In genomic region chr16:87451563-87452210, GRCh38 we compare ENCODE assay signal across 15 cellular contexts. TPM values are rescaled to one million over a fixed set of nuclear protein-coding genes. Genes with fewer than 3 reads are reported as not detected.
DNase-seq lines count a peak whose midpoint lies in the region; ATAC-seq and TF ChIP-seq lines count a peak whose summit lies in the region.
"Had no signal": no experiment of that assay in that cellular context is flagged by ENCODE, and none has a peak within 500 bp of the region (broad histone marks: within the 10 kb centered on the region; RNA-seq: fewer than 3 reads in every experiment).

No MANE protein-coding gene starts in this region.

- no peaks in the 10 kb centered on the region for H3K79me2 ChIP-seq in MM.1S (ENCODE audit: low read length)

- no peaks in the 10 kb centered on the region for H3K9me3 Mint-ChIP-seq in chondrocyte (ENCODE audit: low read depth)
- H3K9me3 Mint-ChIP-seq in T-cell = no peaks in the 10 kb centered on the region

- no peak overlapping the region for H2AFZ ChIP-seq in MM.1S (ENCODE audit: low read length)

- no peak for TF ChIP-seq POLR2A in right lobe of liver (IDR thresholded peaks at IDR 0.05)
- TF ChIP-seq POLR2A in thyroid gland (IDR thresholded peaks at IDR 0.05) = no peak

- peaks cover 31% of the 10 kb centered on the region for H3K36me3 Mint-ChIP-seq in chondrocyte (ENCODE audit: low read depth)
- peaks cover 42% of the 10 kb centered on the region for H3K36me3 Mint-ChIP-seq in T-cell

- no peaks in the 10 kb centered on the region for H4K20me1 ChIP-seq in MM.1S (ENCODE audit: insufficient read depth, low read length)

- no peaks in the 10 kb centered on the region for H3F3A ChIP-seq in MM.1S (ENCODE audit: insufficient read depth, low read length)

- peak; percentile 50 for DNase-seq in activated effector memory CD4-positive, alpha-beta T cell treated with anti-CD3 and anti-CD28 coated beads, Interleukin-2, amount 50 U/mL, for 16 hours
- no peak for DNase-seq in activated effector memory CD4-positive, alpha-beta T cell treated with Interleukin-2 at 50 U/mL for 16 hours
- DNase-seq in chondrocyte (ENCODE audit: low spot score) (peak; percentile 58), right lobe of liver (no peak), thyroid gland (no peak), NCI-H526 treated with DMSO at 0.1 percent for 48 hours (lab: John Stamatoyannopoulos, UW) (no peak), T-cell (no peak), MM.1S (no peak)
- DNase-seq: C1 segment of cervical spinal cord, COR-L47, NCI-H146, NCI-H226, NCI-H526 had no signal

- POLR2A ChIA-PET in T-cell (lab: Charles Lee) = interaction anchor here in 1 of 2 donors (0.5 kb wide), 1 partner anchor 24 kb away, joined by 3 read pairs; no protein-coding TSS in a partner anchor

- TF ChIP-seq CTCF in chondrocyte (IDR thresholded peaks at IDR 0.05) (no peak), right lobe of liver (IDR thresholded peaks at IDR 0.05) (no peak), thyroid gland (IDR thresholded peaks at IDR 0.05) (no peak), MM.1S (IDR thresholded peaks at IDR 0.05; ENCODE audit: low read length) (no peak)

- no peak overlapping the region for H3K9ac ChIP-seq in MM.1S (ENCODE audit: low read length)

- H3K27ac Mint-ChIP-seq in chondrocyte (ENCODE audit: unreplicated experiment) (no peak overlapping the region), T-cell (no peak overlapping the region)

- H3K36me3 ChIP-seq in right lobe of liver (peaks cover 0 to 32% (median 16%) of the 10 kb centered on the region in 4 donors), thyroid gland (peaks cover 7 to 9% of the 10 kb centered on the region in 2 donors), MM.1S (replicated peaks; ENCODE audit: insufficient read depth, low read length) (no peaks in the 10 kb centered on the region)

- H3K4me3 ChIP-seq in right lobe of liver (no peak overlapping the region), thyroid gland (replicated peaks in 1 of 3) (no peak overlapping the region), MM.1S (ENCODE audit: low read length) (no peak overlapping the region)
- H3K4me3 ChIP-seq: SJSA1 had no signal

- no peak overlapping the region for H3K4me2 ChIP-seq in MM.1S (ENCODE audit: low read depth, low read length)

- no peak overlapping the region for H3K4me3 Mint-ChIP-seq in chondrocyte (ENCODE audit: unreplicated experiment)
- no peak overlapping the region for H3K4me3 Mint-ChIP-seq in T-cell

- intact Hi-C loops in right lobe of liver (cut with DNase I) (no loop called here), thyroid gland (cut with DNase I) (no loop called here)

- 82% methylated on average over 14 of the region's 18 CpGs for WGBS in right lobe of liver (ENCODE audit: insufficient coverage, low coverage, low lambda C conversion rate, missing lambda C conversion rate)
- WGBS in thyroid gland, 2 donors = 85 to 86% methylated on average over 18 of the region's 18 CpGs

- H3K27me3 Mint-ChIP-seq in chondrocyte (ENCODE audit: low read depth) (no peaks in the 10 kb centered on the region), T-cell (no peaks in the 10 kb centered on the region)

- H3K27me3 ChIP-seq in right lobe of liver (no peaks in the 10 kb centered on the region), thyroid gland (no peaks in the 10 kb centered on the region), MM.1S (replicated peaks; ENCODE audit: insufficient read depth, low read length) (no peaks in the 10 kb centered on the region)
- H3K27me3 ChIP-seq: SJSA1 had no signal

- ATAC-seq in right lobe of liver = peak; percentile 39 to 70 (median 50)
- ATAC-seq in T-cell (replicated peaks in 1 of 4) = no peak

- no peaks in the 10 kb centered on the region for H3K4me1 Mint-ChIP-seq in chondrocyte (ENCODE audit: low read depth)
- H3K4me1 Mint-ChIP-seq in T-cell = peaks cover 5 to 9% (median 6%) of the 10 kb centered on the region in 3 donors

- no peaks in the 10 kb centered on the region for H3K9me3 ChIP-seq in right lobe of liver
- H3K9me3 ChIP-seq in thyroid gland = no peaks in the 10 kb centered on the region
- H3K9me3 ChIP-seq in MM.1S (replicated peaks; ENCODE audit: insufficient read depth, low read length) = no peaks in the 10 kb centered on the region
- H3K9me3 ChIP-seq: SJSA1 had no signal

- CTCF ChIA-PET in T-cell (lab: Charles Lee) = no interaction called here

- H3K27ac ChIP-seq in right lobe of liver (no peak overlapping the region), thyroid gland (peak overlapping the region in 2 of 3 donors; percentile 17 to 24), MM.1S (ENCODE audit: low read length) (no peak overlapping the region)
- H3K27ac ChIP-seq: 22Rv1, SJSA1 had no signal

- H3K9me2 ChIP-seq in MM.1S (replicated peaks; ENCODE audit: insufficient read depth, low read length) = no peaks in the 10 kb centered on the region

- H3K4me1 ChIP-seq in right lobe of liver = peaks cover 0 to 8% (median 1%) of the 10 kb centered on the region in 4 donors
- H3K4me1 ChIP-seq in thyroid gland = peaks cover 2 to 12% of the 10 kb centered on the region in 2 donors
- H3K4me1 ChIP-seq in MM.1S (ENCODE audit: low read length) = no peaks in the 10 kb centered on the region

RNA-seq across cellular contexts. Expression of gene ZCCHC14, which starts 41.1 kb away (rescaled TPM):
- total RNA-seq in chondrocyte (28.0 to 29.6 TPM (median 29.6 TPM) in 3 replicates), right lobe of liver (10 to 100 TPM; 12.6 to 26.5 (median 17.7) TPM), thyroid gland (10 to 100 TPM; 23.0 to 70.0 (median 27.6) TPM), T-cell (10 to 100 TPM; 23.7 to 32.6 (median 27.3) TPM)

RNA-seq across cellular contexts. Expression of gene MAP1LC3B, which starts 59.6 kb away (rescaled TPM):
- total RNA-seq in chondrocyte = 139 to 189 TPM (median 186 TPM) in 3 replicates
- 10 to 100 TPM; 16.5 to 48.8 (median 25.6) TPM for total RNA-seq in right lobe of liver
- total RNA-seq in thyroid gland = 10 to 100 TPM; 51.8 to 84.3 (median 67.3) TPM
- total RNA-seq in T-cell = 10 to 100 TPM; 51.3 to 90.4 (median 53.3) TPM

Comparison
In these comparisons a context has a peak if more than half of its experiments do, and no peak if none do; other contexts are left out.
1. DNase-seq: peak in activated effector memory CD4-positive, alpha-beta T cell treated with anti-CD3 and anti-CD28 coated beads, Interleukin-2, amount 50 U/mL, for 16 hours (single experiment) and chondrocyte (single experiment); none in activated effector memory CD4-positive, alpha-beta T cell treated with Interleukin-2 at 50 U/mL for 16 hours (single experiment), right lobe of liver (0 of 3), thyroid gland (0 of 2), NCI-H526 treated with DMSO at 0.1 percent for 48 hours (single experiment), T-cell (0 of 34) and MM.1S (single experiment).
2. ATAC-seq: peak in right lobe of liver (4 of 4); none in T-cell (0 of 4).
3. H3K27ac ChIP-seq: peak in thyroid gland (2 of 3); none in right lobe of liver (0 of 3) and MM.1S (single experiment).